ENCODE assay signal across 1 cellular context in genomic region chr18:11861583-11862288, GRCh38.
TF ChIP-seq lines count a peak whose summit lies in the region.

No MANE protein-coding gene starts in this region.

TF ChIP-seq in WTC11, 78 proteins besides CTCF, POLR2A, EP300 and RAD21 (continued from another document):
- TF ChIP-seq USF2 (CRISPR knock-in tag; IDR thresholded peaks at IDR 0.05) (no peak), IRF2 (CRISPR knock-in tag; IDR thresholded peaks at IDR 0.05; ENCODE audit: borderline replicate concordance, low read depth) (no peak), ZNF423 (CRISPR knock-in tag; IDR thresholded peaks at IDR 0.05) (no peak), PRRX2 (CRISPR knock-in tag; IDR thresholded peaks at IDR 0.05) (no peak), NR1H2 (CRISPR knock-in tag; IDR thresholded peaks at IDR 0.05) (no peak), ZNF512 (CRISPR knock-in tag; IDR thresholded peaks at IDR 0.05; ENCODE audit: borderline replicate concordance) (no peak), NR2C2 (CRISPR knock-in tag; IDR thresholded peaks at IDR 0.05) (no peak)
